Comparison of ENCODE assay signal across 7 cellular contexts in genomic region chr3:129316121-129317013, GRCh38. TPM values are rescaled to one million over a fixed set of nuclear protein-coding genes. Genes with fewer than 3 reads are reported as not detected.
A peak's percentile ranks its signal among the peaks of the same experiment; 100 is the strongest.
DNase-seq lines count a peak whose midpoint lies in the region; ATAC-seq and TF ChIP-seq lines count a peak whose summit lies in the region.

No MANE protein-coding gene starts in this region.

- peaks cover 8% of the 10 kb centered on the region for H3K36me3 Mint-ChIP-seq in activated CD8-positive, alpha-beta T cell treated with anti-CD3 and anti-CD28 coated beads, Interleukin-2, amount 10 ng/mL, durations not matched to agents 7 days and 5 days (ENCODE audit: low read depth)

- peaks cover 6% of the 10 kb centered on the region for H3K36me3 ChIP-seq in ectodermal cell (ENCODE audit: control insufficient read depth, insufficient read depth, low read length)

- H3K4me1 Mint-ChIP-seq in activated CD8-positive, alpha-beta T cell treated with anti-CD3 and anti-CD28 coated beads, Interleukin-2, amount 10 ng/mL, durations not matched to agents 7 days and 5 days (ENCODE audit: low read depth): peaks cover 34% of the 10 kb centered on the region

- no peaks in the 10 kb centered on the region for H3K9me3 Mint-ChIP-seq in activated CD8-positive, alpha-beta T cell treated with anti-CD3 and anti-CD28 coated beads, Interleukin-2, amount 10 ng/mL, durations not matched to agents 7 days and 5 days (ENCODE audit: insufficient read depth)

- CTCF ChIA-PET in activated CD8-positive, alpha-beta T cell treated with anti-CD3 and anti-CD28 coated beads, Interleukin-2, amount 10 ng/mL, durations not matched to agents 7 days and 5 days (lab: Charles Lee): interaction anchor here (0.8 to 3.5 kb wide), 19 partner anchors 8 to 438 kb away, joined by 3 to 22 read pairs (median 5); partner anchors contain the start of genes ACAD9 and HMCES

- H3K27me3 Mint-ChIP-seq in activated CD8-positive, alpha-beta T cell treated with anti-CD3 and anti-CD28 coated beads, Interleukin-2, amount 10 ng/mL, durations not matched to agents 7 days and 5 days (ENCODE audit: low read depth): no peaks in the 10 kb centered on the region

- ATAC-seq in HG03159 (IDR thresholded peaks at IDR 0.05; ENCODE audit: unreplicated experiment): peak; percentile 41
- peak; percentile 48 for ATAC-seq in activated CD8-positive, alpha-beta T cell treated with anti-CD3 and anti-CD28 coated beads, Interleukin-2, amount 10 ng/mL, durations not matched to agents 7 days and 5 days

- peak overlapping the region; percentile 59 for H3K27ac ChIP-seq in ectodermal cell (ENCODE audit: insufficient read depth, low read depth, low read length, poor library complexity, severe bottlenecking)

- no peaks in the 10 kb centered on the region for H3K9me3 ChIP-seq in ectodermal cell (ENCODE audit: control insufficient read depth, low read length)

- TF ChIP-seq CTCF in GM13976 (IDR thresholded peaks at IDR 0.05; ENCODE audit: borderline replicate concordance, control extremely low read depth, extremely low read depth, insufficient read depth, missing control alignments): peak; percentile 83

- POLR2A ChIA-PET in activated CD8-positive, alpha-beta T cell treated with anti-CD3 and anti-CD28 coated beads, Interleukin-2, amount 10 ng/mL, durations not matched to agents 7 days and 5 days (lab: Charles Lee): interaction anchor here (0.6 to 4.8 kb wide), 67 partner anchors 9 to 699 kb away, joined by 3 to 50 read pairs (median 4); partner anchors contain the start of genes ACAD9, CNBP, EFCAB12 and HMCES

- H3K27me3 ChIP-seq in ectodermal cell (ENCODE audit: control insufficient read depth, insufficient read depth, low read length, poor library complexity, severe bottlenecking): no peaks in the 10 kb centered on the region

- peaks cover 13% of the 10 kb centered on the region for H3K4me1 ChIP-seq in ectodermal cell (ENCODE audit: control insufficient read depth, insufficient read depth, low read length)

- peak overlapping the region; percentile 77 for H3K4me3 ChIP-seq in ectodermal cell (ENCODE audit: insufficient read depth, low read depth, low read length)

- H3K4me3 Mint-ChIP-seq in activated CD8-positive, alpha-beta T cell treated with anti-CD3 and anti-CD28 coated beads, Interleukin-2, amount 10 ng/mL, durations not matched to agents 7 days and 5 days: peak overlapping the region; percentile 91

- 1 to 2% methylated on average over 81 of the region's 81 CpGs for WGBS in ectodermal cell, 2 experiments

- in situ Hi-C loops in GM13976 (cut with MboI; ENCODE audit: low sequenced_read_pairs, unreplicated experiment): no loop called here

- H3K27ac Mint-ChIP-seq in activated CD8-positive, alpha-beta T cell treated with anti-CD3 and anti-CD28 coated beads, Interleukin-2, amount 10 ng/mL, durations not matched to agents 7 days and 5 days: peak overlapping the region; percentile 66

- DNase-seq in GM13976 (ENCODE audit: low spot score) (peak; percentile 88), NCI-H748 treated with DMSO at 0.1 percent for 48 hours (lab: John Stamatoyannopoulos, UW) (peak; percentile 13), medulla oblongata (ENCODE audit: extremely low spot score) (peak; percentile 87)
- DNase-seq in activated CD8-positive, alpha-beta T cell treated with anti-CD3 and anti-CD28 coated beads, Interleukin-2, amount 10 ng/mL, durations not matched to agents 7 days and 5 days: peak; percentile 92
- peak; percentile 90 for DNase-seq in stimulated activated CD8-positive, alpha-beta memory T cell treated with anti-CD3 and anti-CD28 coated beads, Interleukin-12 subunit alpha, Interleukin-12 subunit beta, amount 100 ng/mL, for 1 hour (ENCODE audit: low read depth)

RNA-seq across cellular contexts. Expression of gene HMCES, which starts 37.7 kb away (rescaled TPM):
- total RNA-seq in activated CD8-positive, alpha-beta T cell treated with anti-CD3 and anti-CD28 coated beads, Interleukin-2, amount 10 ng/mL, durations not matched to agents 7 days and 5 days: 10 to 100 TPM; 58.2 to 62.2 TPM
- 39.7 TPM for polyA plus RNA-seq in ectodermal cell (2013, experiment 1 of 4)
- 42.8 TPM for polyA plus RNA-seq in ectodermal cell (2013, experiment 2 of 4)
- 33.1 TPM for polyA plus RNA-seq in ectodermal cell (2013, experiment 3 of 4)
- 33.8 TPM for polyA plus RNA-seq in ectodermal cell (2013, experiment 4 of 4)

Comparison
In these comparisons a context has a peak if more than half of its experiments do, and no peak if none do; other contexts are left out.
1. Peak in every context shown above with its lines: DNase-seq, ATAC-seq, H3K4me3 ChIP-seq and H3K27ac ChIP-seq.
2. DNase-seq: peak in every context shown above with its lines; median percentile 92 in activated CD8-positive, alpha-beta T cell treated with anti-CD3 and anti-CD28 coated beads, Interleukin-2, amount 10 ng/mL, durations not matched to agents 7 days and 5 days; 90 in stimulated activated CD8-positive, alpha-beta memory T cell treated with anti-CD3 and anti-CD28 coated beads, Interleukin-12 subunit alpha, Interleukin-12 subunit beta, amount 100 ng/mL, for 1 hour; 88 in GM13976; 87 in medulla oblongata; 13 in NCI-H748 treated with DMSO at 0.1 percent for 48 hours.